In genomic region chr1:39640861-39641260, GRCh38 we compare ENCODE assay signal across 14 cellular contexts. TPM values are rescaled to one million over a fixed set of nuclear protein-coding genes. Genes with fewer than 3 reads are reported as not detected.
"Had no signal": no experiment of that assay in that cellular context is flagged by ENCODE, and none has a peak within 500 bp of the region (broad histone marks: within the 10 kb centered on the region; RNA-seq: fewer than 3 reads in every experiment).

No MANE protein-coding gene starts in this region.

- H3K4me3 ChIP-seq: suprapubic skin had no signal

- DNase-seq: activated CD4-positive, alpha-beta T cell treated with anti-CD3 and anti-CD28 coated beads, Interleukin-2, amount 50 U/mL, for 1 hour; activated CD8-positive, alpha-beta memory T cell treated with anti-CD3 and anti-CD28 coated beads for 24 hours; activated naive CD8-positive, alpha-beta T cell treated with anti-CD3 and anti-CD28 coated beads for 36 hours; hippocampal formation; left lung; nucleus accumbens; spleen had no signal

- H3K36me3 ChIP-seq: left lung, spleen, suprapubic skin had no signal

- H3K27ac ChIP-seq: suprapubic skin had no signal

- ATAC-seq: activated CD4-positive, CD25-positive, alpha-beta regulatory T cell treated with anti-CD3 and anti-CD28 coated beads, Interleukin-2, amount 50 U/mL, for 24 hours; esophagus mucosa; left lung; natural killer cell treated with Interleukin-12 subunit alpha and Interleukin-12 subunit beta and Interleukin-15 and Interleukin-18, amount 100 ng/mL, for 72 hours; sciatic nerve had no signal

- H3K9me3 ChIP-seq: left lung, spleen, suprapubic skin had no signal

RNA-seq across cellular contexts. Expression of gene HEYL, which starts 1.4 kb away (rescaled TPM):
- total RNA-seq: natural killer cell treated with Interleukin-12 subunit alpha and Interleukin-12 subunit beta and Interleukin-15 and Interleukin-18, amount 100 ng/mL, for 72 hours had no signal
- polyA plus RNA-seq: keratinocyte had no signal

RNA-seq across cellular contexts. Expression of gene NT5C1A, which starts 31.0 kb away (rescaled TPM):
- total RNA-seq: esophagus mucosa, progenitor cell of endocrine pancreas, suprapubic skin had no signal
- polyA plus RNA-seq: keratinocyte, spleen had no signal

RNA-seq across cellular contexts. Expression of gene HPCAL4, which starts 50.4 kb away (rescaled TPM):
- total RNA-seq: esophagus mucosa, progenitor cell of endocrine pancreas, sciatic nerve had no signal
- polyA plus RNA-seq: keratinocyte had no signal
